8 cellular contexts compared by ENCODE assay signal in genomic region chr16:29029168-29029994, GRCh38. TPM values are rescaled to one million over a fixed set of nuclear protein-coding genes. Genes with fewer than 3 reads are reported as not detected.
DNase-seq lines count a peak whose midpoint lies in the region; ATAC-seq and TF ChIP-seq lines count a peak whose summit lies in the region.

No MANE protein-coding gene starts in this region.

- H4K20me1 ChIP-seq in GM23338 (replicated peaks; ENCODE audit: insufficient read depth): no peaks in the 10 kb centered on the region

- H3K9me3 Mint-ChIP-seq in GM23338: no peaks in the 10 kb centered on the region
- H3K9me3 Mint-ChIP-seq in activated naive CD8-positive, alpha-beta T cell treated with anti-CD3 and anti-CD28 coated beads for 36 hours: no peaks in the 10 kb centered on the region

- no peak overlapping the region for H3K4me3 ChIP-seq in GM23338

- peak; percentile 82 for ATAC-seq in GM23338
- no peak for ATAC-seq in GM21381 (IDR thresholded peaks at IDR 0.05; ENCODE audit: unreplicated experiment)
- ATAC-seq in GM21367 (IDR thresholded peaks at IDR 0.05; ENCODE audit: unreplicated experiment): no peak
- no peak for ATAC-seq in GM21423 (IDR thresholded peaks at IDR 0.05; ENCODE audit: unreplicated experiment)

- no peak overlapping the region for H3K4me3 Mint-ChIP-seq in GM23338
- peak overlapping the region; percentile 25 for H3K4me3 Mint-ChIP-seq in activated naive CD8-positive, alpha-beta T cell treated with anti-CD3 and anti-CD28 coated beads for 36 hours

- H3K27ac Mint-ChIP-seq in GM23338: 0 out of 2 replicates have a peak overlapping the region, but pooled peaks have one; percentile 17
- peak overlapping the region; percentile 88 for H3K27ac Mint-ChIP-seq in activated naive CD8-positive, alpha-beta T cell treated with anti-CD3 and anti-CD28 coated beads for 36 hours

- no peaks in the 10 kb centered on the region for H3K79me2 ChIP-seq in GM23338 (replicated peaks; ENCODE audit: insufficient read depth)

- H3F3A ChIP-seq in GM23338 (replicated peaks; ENCODE audit: low read depth): no peaks in the 10 kb centered on the region

- peak overlapping the region; percentile 48; the same call in 1 of the 2 replicates for H3K4me2 ChIP-seq in GM23338

- peaks cover 12% of the 10 kb centered on the region for H3K4me1 Mint-ChIP-seq in GM23338
- H3K4me1 Mint-ChIP-seq in activated naive CD8-positive, alpha-beta T cell treated with anti-CD3 and anti-CD28 coated beads for 36 hours: peaks cover 45% of the 10 kb centered on the region

- peaks cover 6% of the 10 kb centered on the region for H3K27me3 Mint-ChIP-seq in GM23338 (ENCODE audit: insufficient read depth, low read depth, poor library complexity)
- H3K27me3 Mint-ChIP-seq in activated naive CD8-positive, alpha-beta T cell treated with anti-CD3 and anti-CD28 coated beads for 36 hours: no peaks in the 10 kb centered on the region

- no peaks in the 10 kb centered on the region for H3K9me2 ChIP-seq in GM23338 (ENCODE audit: insufficient read depth)

- no peaks in the 10 kb centered on the region for H3K36me3 ChIP-seq in GM23338 (ENCODE audit: insufficient read depth)

- DNase-seq in GM23338 (ENCODE audit: low spot score): peak; percentile 57
- DNase-seq in SW480 (ENCODE audit: low spot score): peak; percentile 60
- DNase-seq in activated naive CD8-positive, alpha-beta T cell treated with anti-CD3 and anti-CD28 coated beads for 36 hours: peak; percentile 94
- peak; percentile 48 to 88 for DNase-seq in lung microvascular endothelial cell (ENCODE audit: low read depth in 2 of 2)
- DNase-seq in stimulated activated CD8-positive, alpha-beta memory T cell treated with anti-CD3 and anti-CD28 coated beads, Interleukin-7, amount 100 ng/mL, for 4 hours (ENCODE audit: low read depth in 2 of 2): peak; percentile 89 to 90

- H3K27ac ChIP-seq in GM23338 (ENCODE audit: low read depth): no peak overlapping the region

- no peaks in the 10 kb centered on the region for H3K27me3 ChIP-seq in GM23338 (ENCODE audit: insufficient read depth)

- peak overlapping the region; percentile 94 for H2AFZ ChIP-seq in GM23338

- no peak for TF ChIP-seq CTCF in GM23338 (conservative IDR thresholded peaks at IDR 0.05; ENCODE audit: low read depth in 2 of 2)

- H3K4me1 ChIP-seq in GM23338 (ENCODE audit: insufficient read depth): no peaks in the 10 kb centered on the region

- no peaks in the 10 kb centered on the region for H3K36me3 Mint-ChIP-seq in GM23338 (ENCODE audit: low read depth)
- H3K36me3 Mint-ChIP-seq in activated naive CD8-positive, alpha-beta T cell treated with anti-CD3 and anti-CD28 coated beads for 36 hours: no peaks in the 10 kb centered on the region

TF ChIP-seq in GM23338, 12 proteins besides CTCF, POLR2A, EP300 and RAD21 (continues in another document):
- no peak for TF ChIP-seq EZH2 (IDR thresholded peaks at IDR 0.05; ENCODE audit: low read depth, unreplicated experiment)
- no peak for TF ChIP-seq ZNF331 (CRISPR knock-in tag; IDR thresholded peaks at IDR 0.05; ENCODE audit: low read depth)
- TF ChIP-seq REST (IDR thresholded peaks at IDR 0.05; ENCODE audit: unreplicated experiment): no peak
- no peak for TF ChIP-seq NANOG (IDR thresholded peaks at IDR 0.05; ENCODE audit: borderline replicate concordance)
- TF ChIP-seq CREB1 (CRISPR knock-in tag; IDR thresholded peaks at IDR 0.05; ENCODE audit: low read depth): no peak
- TF ChIP-seq ETS1 (IDR thresholded peaks at IDR 0.05): no peak
- no peak for TF ChIP-seq STAT1 (IDR thresholded peaks at IDR 0.05; ENCODE audit: unreplicated experiment)
- no peak for TF ChIP-seq EZH2phosphoT487 (IDR thresholded peaks at IDR 0.05; ENCODE audit: unreplicated experiment)
- no peak for TF ChIP-seq JUNB (IDR thresholded peaks at IDR 0.05; ENCODE audit: unreplicated experiment)
- TF ChIP-seq POLR2AphosphoS5 (IDR thresholded peaks at IDR 0.05; ENCODE audit: low read depth): no peak

RNA-seq across cellular contexts. Expression of gene LAT, which starts 44.5 kb away (rescaled TPM):
- 0.19 and 2.4 TPM in 2 replicates for total RNA-seq in GM23338 (2014; rRNA removed; shearing (Covaris generic))
- polyA plus RNA-seq in GM23338 (2016; fragmentation: Nextera tagmentation; extraction: Ambion mirVana): 1.3 and 2.2 TPM in 2 replicates
- total RNA-seq in activated naive CD8-positive, alpha-beta T cell treated with anti-CD3 and anti-CD28 coated beads for 36 hours: 100 to 1,000 TPM; 159 to 175 TPM
- total RNA-seq in lung microvascular endothelial cell: 0.22 and 0.79 TPM in 2 replicates

RNA-seq across cellular contexts. Expression of gene SPNS1, which starts 54.8 kb away (rescaled TPM):
- 30.0 and 48.5 TPM in 2 replicates for total RNA-seq in GM23338 (2014; rRNA removed; shearing (Covaris generic))
- polyA plus RNA-seq in GM23338 (2016; fragmentation: Nextera tagmentation; extraction: Ambion mirVana): 37.2 and 38.0 TPM in 2 replicates
- total RNA-seq in activated naive CD8-positive, alpha-beta T cell treated with anti-CD3 and anti-CD28 coated beads for 36 hours: 10 to 100 TPM; 24.4 to 26.3 TPM
- 21.4 and 26.0 TPM in 2 replicates for total RNA-seq in lung microvascular endothelial cell

Comparison
In these comparisons a context has a peak if more than half of its experiments do, and no peak if none do; other contexts are left out.
1. RNA of gene LAT, which starts 44.5 kb away (total RNA-seq): 159 to 175 TPM in activated naive CD8-positive, alpha-beta T cell treated with anti-CD3 and anti-CD28 coated beads for 36 hours; 0.19 to 2.4 TPM in GM23338 and 0.22 to 0.79 TPM in lung microvascular endothelial cell; every median in the first group is over 10 times any median in the second.
2. Peak in every context shown above with its lines, with median percentiles within 50 percentile points of each other: DNase-seq.